Comparison of ENCODE assay signal across 25 cellular contexts in genomic region chr21:36591326-36591970, GRCh38.
"Had no signal": no experiment of that assay in that cellular context is flagged by ENCODE, and none has a peak within 500 bp of the region (broad histone marks: within the 10 kb centered on the region; RNA-seq: fewer than 3 reads in every experiment).

No MANE protein-coding gene starts in this region.

- H3K27ac Mint-ChIP-seq: activated B cell treated with CpG ODN at 0.5 μM for 24 hours; activated CD4-positive, alpha-beta T cell treated with anti-CD3 and anti-CD28 coated beads, Interleukin-2, amount 10 ng/mL, durations not matched to agents 24 days and 14 days; activated CD8-positive, alpha-beta memory T cell treated with anti-CD3 and anti-CD28 coated beads, Interleukin-2, amount 10 ng/mL, durations not matched to agents 7 days and 5 days; activated naive CD4-positive, alpha-beta T cell treated with anti-CD3 and anti-CD28 coated beads, Interleukin-2, amount 10 ng/mL, durations not matched to agents 7 days and 5 days; activated naive CD8-positive, alpha-beta T cell treated with anti-CD3 and anti-CD28 coated beads for 36 hours; activated T-cell treated with anti-CD3 and anti-CD28 coated beads, Interleukin-2, amount 50 U/mL, for 24 hours; T-helper 17 cell had no signal

- H3K4me1 Mint-ChIP-seq: activated B cell treated with CpG ODN at 0.5 μM for 24 hours; activated CD4-positive, alpha-beta T cell treated with anti-CD3 and anti-CD28 coated beads, Interleukin-2, amount 10 ng/mL, durations not matched to agents 24 days and 14 days; activated CD8-positive, alpha-beta memory T cell treated with anti-CD3 and anti-CD28 coated beads, Interleukin-2, amount 10 ng/mL, durations not matched to agents 7 days and 5 days; activated naive CD4-positive, alpha-beta T cell treated with anti-CD3 and anti-CD28 coated beads, Interleukin-2, amount 10 ng/mL, durations not matched to agents 7 days and 5 days; T-helper 17 cell had no signal

- DNase-seq: activated B cell treated with CpG ODN at 0.5 μM for 24 hours; activated CD4-positive, alpha-beta T cell treated with anti-CD3 and anti-CD28 coated beads for 1 hour; activated CD4-positive, alpha-beta T cell treated with anti-CD3 and anti-CD28 coated beads, Interleukin-2, amount 10 ng/mL, durations not matched to agents 24 days and 14 days; activated CD4-positive, alpha-beta T cell treated with anti-CD3 and anti-CD28 coated beads, Interleukin-2, amount 50 U/mL, for 48 hours; activated CD8-positive, alpha-beta memory T cell treated with anti-CD3 and anti-CD28 coated beads, Interleukin-2, amount 10 ng/mL, durations not matched to agents 7 days and 5 days; activated effector memory CD4-positive, alpha-beta T cell treated with anti-CD3 and anti-CD28 coated beads, Interleukin-2, amount 50 U/mL, for 16 hours; activated naive CD4-positive, alpha-beta T cell treated with anti-CD3 and anti-CD28 coated beads, Interleukin-2, amount 10 ng/mL, durations not matched to agents 7 days and 5 days; activated naive CD8-positive, alpha-beta T cell treated with anti-CD3 and anti-CD28 coated beads for 36 hours; activated T-cell treated with anti-CD3 and anti-CD28 coated beads, Interleukin-2, amount 50 U/mL, for 24 hours; brain microvascular endothelial cell; MM.1S; NCI-H1105 treated with DMSO at 0.1 percent for 48 hours; NCI-H1436 treated with DMSO at 0.1 percent for 48 hours; NCI-H187; NCI-H2107; NCI-H2171 treated with DMSO at 0.1 percent for 48 hours; NCI-H226; NCI-H526; NCI-H774; NK-92 treated with Interleukin-12 subunit alpha and Interleukin-12 subunit beta, amount 100 ng/mL, for 24 hours; OCI-M1; Peyer's patch; Right ventricle myocardium superior; T-helper 17 cell; T-helper 9 cell had no signal

- ATAC-seq: activated CD8-positive, alpha-beta memory T cell treated with anti-CD3 and anti-CD28 coated beads, Interleukin-2, amount 10 ng/mL, durations not matched to agents 7 days and 5 days; T-helper 17 cell had no signal

- H3K27me3 Mint-ChIP-seq: activated naive CD8-positive, alpha-beta T cell treated with anti-CD3 and anti-CD28 coated beads for 36 hours had no signal

- H3K4me3 Mint-ChIP-seq: activated B cell treated with CpG ODN at 0.5 μM for 24 hours; activated CD4-positive, alpha-beta T cell treated with anti-CD3 and anti-CD28 coated beads, Interleukin-2, amount 10 ng/mL, durations not matched to agents 24 days and 14 days; activated CD8-positive, alpha-beta memory T cell treated with anti-CD3 and anti-CD28 coated beads, Interleukin-2, amount 10 ng/mL, durations not matched to agents 7 days and 5 days; activated naive CD4-positive, alpha-beta T cell treated with anti-CD3 and anti-CD28 coated beads, Interleukin-2, amount 10 ng/mL, durations not matched to agents 7 days and 5 days; activated naive CD8-positive, alpha-beta T cell treated with anti-CD3 and anti-CD28 coated beads for 36 hours; activated T-cell treated with anti-CD3 and anti-CD28 coated beads, Interleukin-2, amount 50 U/mL, for 24 hours; T-helper 17 cell had no signal

- H3K9me3 Mint-ChIP-seq: activated B cell treated with CpG ODN at 0.5 μM for 24 hours; activated CD4-positive, alpha-beta T cell treated with anti-CD3 and anti-CD28 coated beads, Interleukin-2, amount 10 ng/mL, durations not matched to agents 24 days and 14 days; activated naive CD4-positive, alpha-beta T cell treated with anti-CD3 and anti-CD28 coated beads, Interleukin-2, amount 10 ng/mL, durations not matched to agents 7 days and 5 days; activated naive CD8-positive, alpha-beta T cell treated with anti-CD3 and anti-CD28 coated beads for 36 hours; activated T-cell treated with anti-CD3 and anti-CD28 coated beads, Interleukin-2, amount 50 U/mL, for 24 hours had no signal

- H3K36me3 Mint-ChIP-seq: activated CD8-positive, alpha-beta memory T cell treated with anti-CD3 and anti-CD28 coated beads, Interleukin-2, amount 10 ng/mL, durations not matched to agents 7 days and 5 days; activated naive CD4-positive, alpha-beta T cell treated with anti-CD3 and anti-CD28 coated beads, Interleukin-2, amount 10 ng/mL, durations not matched to agents 7 days and 5 days; activated naive CD8-positive, alpha-beta T cell treated with anti-CD3 and anti-CD28 coated beads for 36 hours had no signal
